2 cellular contexts compared by ENCODE assay signal in the genomic region with DNA sequence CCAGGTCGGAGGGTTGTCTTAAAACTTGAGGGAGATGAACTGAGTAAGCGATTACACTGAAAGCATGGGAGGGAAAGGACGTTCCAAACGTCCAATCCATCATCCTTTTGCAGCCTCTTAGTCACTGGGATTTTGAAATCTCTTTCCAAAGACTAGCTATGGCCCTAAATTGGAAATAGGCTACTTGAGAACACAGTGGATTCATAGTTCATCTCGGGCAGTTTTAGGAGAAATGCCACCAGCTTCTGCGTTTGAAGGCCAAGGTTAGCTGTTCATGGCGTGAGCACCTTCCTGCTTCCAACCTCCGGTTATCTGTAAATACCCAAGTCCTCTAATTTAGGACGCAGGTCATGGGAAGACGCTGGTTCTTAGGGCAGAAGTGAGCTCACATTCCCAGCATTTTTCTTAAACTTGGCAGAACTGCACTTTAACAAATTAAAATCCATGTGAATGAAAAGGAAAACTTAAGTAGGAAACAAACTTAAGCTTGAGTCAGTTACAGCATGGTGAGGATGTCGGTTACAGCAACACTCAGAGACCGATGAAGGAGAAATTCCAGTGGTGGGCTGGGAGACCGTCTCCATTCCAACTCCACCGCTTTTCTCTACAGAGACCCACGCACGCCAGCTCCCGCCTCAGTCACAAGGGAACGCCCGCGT.
A peak's percentile ranks its signal among the peaks of the same experiment; 100 is the strongest.
TF ChIP-seq lines count a peak whose summit lies in the region.

No MANE protein-coding gene starts in this region.

TF ChIP-seq in IMR-90, 13 proteins besides CTCF, POLR2A, EP300 and RAD21:
- TF ChIP-seq SMC3 (IDR thresholded peaks at IDR 0.05; ENCODE audit: low read depth, low read length) (no peak), MAFK (IDR thresholded peaks at IDR 0.05; ENCODE audit: low read depth, low read length) (no peak), CEBPB (IDR thresholded peaks at IDR 0.05; ENCODE audit: low read depth, low read length) (peak; percentile 65)

TF ChIP-seq in K562, 482 proteins besides CTCF, POLR2A, EP300 and RAD21 (continues in another document):
- TF ChIP-seq TAF1 (IDR thresholded peaks at IDR 0.05; ENCODE audit: control insufficient read depth, extremely low read depth, insufficient read depth, low read length, severe bottlenecking) (peak; percentile 25), XRCC5 (IDR thresholded peaks at IDR 0.05; ENCODE audit: low read depth, low read length) (0 out of 2 replicates have a peak, but pooled peaks have one; percentile 16), FOXM1 (IDR thresholded peaks at IDR 0.05; ENCODE audit: low read depth) (no peak), FOXM1 (CRISPR knock-in tag; IDR thresholded peaks at IDR 0.05; ENCODE audit: low read depth) (no peak), MYBL2 (IDR thresholded peaks at IDR 0.05; ENCODE audit: low read depth) (no peak), MYBL2 (CRISPR knock-in tag; IDR thresholded peaks at IDR 0.05; ENCODE audit: borderline replicate concordance) (no peak), HLTF (IDR thresholded peaks at IDR 0.05) (no peak), ZBTB40 (IDR thresholded peaks at IDR 0.05) (0 out of 2 replicates have a peak, but pooled peaks have one; percentile 24), ZBTB40 (CRISPR knock-in tag; IDR thresholded peaks at IDR 0.05) (no peak), STAT5A (IDR thresholded peaks at IDR 0.05; ENCODE audit: borderline replicate concordance, low read length) (no peak; the same call in 1 of the 2 replicates), HNRNPK (IDR thresholded peaks at IDR 0.05; ENCODE audit: low read depth, low read length, poor library complexity, severe bottlenecking) (no peak), SUPT5H (IDR thresholded peaks at IDR 0.05) (peak; percentile 70), HES1 (IDR thresholded peaks at IDR 0.05; ENCODE audit: low read depth) (no peak), CC2D1A (IDR thresholded peaks at IDR 0.05) (no peak), TEAD4 (IDR thresholded peaks at IDR 0.05; ENCODE audit: low read length) (0 out of 2 replicates have a peak, but pooled peaks have one; percentile 7), TEAD4 (CRISPR knock-in tag; IDR thresholded peaks at IDR 0.05; ENCODE audit: borderline replicate concordance) (no peak), RERE (CRISPR knock-in tag; IDR thresholded peaks at IDR 0.05; ENCODE audit: borderline replicate concordance) (no peak), ZNF232 (CRISPR knock-in tag; IDR thresholded peaks at IDR 0.05) (no peak), RB1 (IDR thresholded peaks at IDR 0.05; ENCODE audit: low read depth) (0 out of 2 replicates have a peak, but pooled peaks have one; percentile 20), ZNF124 (CRISPR knock-in tag; IDR thresholded peaks at IDR 0.05) (no peak), SNRNP70 (optimal IDR thresholded peaks at IDR 0.05; ENCODE audit: low read depth, low read length) (no peak)
- TF ChIP-seq, protein P1, sequence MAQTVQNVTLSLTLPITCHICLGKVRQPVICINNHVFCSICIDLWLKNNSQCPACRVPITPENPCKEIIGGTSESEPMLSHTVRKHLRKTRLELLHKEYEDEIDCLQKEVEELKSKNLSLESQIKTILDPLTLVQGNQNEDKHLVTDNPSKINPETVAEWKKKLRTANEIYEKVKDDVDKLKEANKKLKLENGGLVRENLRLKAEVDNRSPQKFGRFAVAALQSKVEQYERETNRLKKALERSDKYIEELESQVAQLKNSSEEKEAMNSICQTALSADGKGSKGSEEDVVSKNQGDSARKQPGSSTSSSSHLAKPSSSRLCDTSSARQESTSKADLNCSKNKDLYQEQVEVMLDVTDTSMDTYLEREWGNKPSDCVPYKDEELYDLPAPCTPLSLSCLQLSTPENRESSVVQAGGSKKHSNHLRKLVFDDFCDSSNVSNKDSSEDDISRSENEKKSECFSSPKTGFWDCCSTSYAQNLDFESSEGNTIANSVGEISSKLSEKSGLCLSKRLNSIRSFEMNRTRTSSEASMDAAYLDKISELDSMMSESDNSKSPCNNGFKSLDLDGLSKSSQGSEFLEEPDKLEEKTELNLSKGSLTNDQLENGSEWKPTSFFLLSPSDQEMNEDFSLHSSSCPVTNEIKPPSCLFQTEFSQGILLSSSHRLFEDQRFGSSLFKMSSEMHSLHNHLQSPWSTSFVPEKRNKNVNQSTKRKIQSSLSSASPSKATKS (CRISPR knock-in tag; IDR thresholded peaks at IDR 0.05) = no peak
- TF ChIP-seq, protein P2, sequence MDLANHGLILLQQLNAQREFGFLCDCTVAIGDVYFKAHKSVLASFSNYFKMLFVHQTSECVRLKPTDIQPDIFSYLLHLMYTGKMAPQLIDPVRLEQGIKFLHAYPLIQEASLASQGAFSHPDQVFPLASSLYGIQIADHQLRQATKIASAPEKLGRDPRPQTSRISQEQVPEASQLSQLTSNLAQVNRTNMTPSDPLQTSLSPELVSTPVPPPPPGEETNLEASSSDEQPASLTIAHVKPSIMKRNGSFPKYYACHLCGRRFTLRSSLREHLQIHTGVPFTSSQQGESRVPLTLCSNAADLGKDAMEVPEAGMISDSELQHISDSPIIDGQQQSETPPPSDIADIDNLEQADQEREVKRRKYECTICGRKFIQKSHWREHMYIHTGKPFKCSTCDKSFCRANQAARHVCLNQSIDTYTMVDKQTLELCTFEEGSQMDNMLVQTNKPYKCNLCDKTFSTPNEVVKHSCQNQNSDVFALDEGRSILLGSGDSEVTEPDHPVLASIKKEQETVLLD (IDR thresholded peaks at IDR 0.05) = no peak
- TF ChIP-seq, protein P3, sequence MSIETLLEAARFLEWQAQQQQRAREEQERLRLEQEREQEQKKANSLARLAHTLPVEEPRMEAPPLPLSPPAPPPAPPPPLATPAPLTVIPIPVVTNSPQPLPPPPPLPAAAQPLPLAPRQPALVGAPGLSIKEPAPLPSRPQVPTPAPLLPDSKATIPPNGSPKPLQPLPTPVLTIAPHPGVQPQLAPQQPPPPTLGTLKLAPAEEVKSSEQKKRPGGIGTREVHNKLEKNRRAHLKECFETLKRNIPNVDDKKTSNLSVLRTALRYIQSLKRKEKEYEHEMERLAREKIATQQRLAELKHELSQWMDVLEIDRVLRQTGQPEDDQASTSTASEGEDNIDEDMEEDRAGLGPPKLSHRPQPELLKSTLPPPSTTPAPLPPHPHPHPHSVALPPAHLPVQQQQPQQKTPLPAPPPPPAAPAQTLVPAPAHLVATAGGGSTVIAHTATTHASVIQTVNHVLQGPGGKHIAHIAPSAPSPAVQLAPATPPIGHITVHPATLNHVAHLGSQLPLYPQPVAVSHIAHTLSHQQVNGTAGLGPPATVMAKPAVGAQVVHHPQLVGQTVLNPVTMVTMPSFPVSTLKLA (conservative IDR thresholded peaks at IDR 0.05) = peak in 1 of 2 experiments; percentile 62; a peak in 2 of 4 replicates
- TF ChIP-seq, protein P4, sequence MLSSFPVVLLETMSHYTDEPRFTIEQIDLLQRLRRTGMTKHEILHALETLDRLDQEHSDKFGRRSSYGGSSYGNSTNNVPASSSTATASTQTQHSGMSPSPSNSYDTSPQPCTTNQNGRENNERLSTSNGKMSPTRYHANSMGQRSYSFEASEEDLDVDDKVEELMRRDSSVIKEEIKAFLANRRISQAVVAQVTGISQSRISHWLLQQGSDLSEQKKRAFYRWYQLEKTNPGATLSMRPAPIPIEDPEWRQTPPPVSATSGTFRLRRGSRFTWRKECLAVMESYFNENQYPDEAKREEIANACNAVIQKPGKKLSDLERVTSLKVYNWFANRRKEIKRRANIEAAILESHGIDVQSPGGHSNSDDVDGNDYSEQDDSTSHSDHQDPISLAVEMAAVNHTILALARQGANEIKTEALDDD (IDR thresholded peaks at IDR 0.05) = 0 out of 2 replicates have a peak, but pooled peaks have one; percentile 39
- TF ChIP-seq, protein P5, sequence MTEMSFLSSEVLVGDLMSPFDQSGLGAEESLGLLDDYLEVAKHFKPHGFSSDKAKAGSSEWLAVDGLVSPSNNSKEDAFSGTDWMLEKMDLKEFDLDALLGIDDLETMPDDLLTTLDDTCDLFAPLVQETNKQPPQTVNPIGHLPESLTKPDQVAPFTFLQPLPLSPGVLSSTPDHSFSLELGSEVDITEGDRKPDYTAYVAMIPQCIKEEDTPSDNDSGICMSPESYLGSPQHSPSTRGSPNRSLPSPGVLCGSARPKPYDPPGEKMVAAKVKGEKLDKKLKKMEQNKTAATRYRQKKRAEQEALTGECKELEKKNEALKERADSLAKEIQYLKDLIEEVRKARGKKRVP (CRISPR knock-in tag; IDR thresholded peaks at IDR 0.05) = no peak
